35 cellular contexts compared by ENCODE assay signal in the genomic region with DNA sequence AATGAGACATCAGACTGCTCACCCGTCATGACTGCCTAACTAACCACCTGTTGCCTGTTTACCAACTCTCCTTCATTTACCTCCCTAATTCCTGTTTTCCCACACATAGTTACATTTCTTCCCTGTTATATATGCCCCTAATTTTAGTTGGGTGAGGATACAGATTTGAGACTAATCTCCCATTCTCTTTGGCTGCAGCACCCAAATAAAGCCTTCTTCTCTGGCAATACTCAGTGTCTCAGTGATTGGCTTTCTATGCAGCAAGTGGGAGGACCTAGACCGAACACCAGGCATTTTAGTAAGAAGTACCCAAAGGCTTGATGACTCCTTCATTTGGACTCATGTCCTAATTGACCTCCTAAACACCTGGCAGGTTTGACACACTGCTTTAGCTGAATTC.
"Had no signal": no experiment of that assay in that cellular context is flagged by ENCODE, and none has a peak within 500 bp of the region (broad histone marks: within the 10 kb centered on the region; RNA-seq: fewer than 3 reads in every experiment).

No MANE protein-coding gene starts in this region.

- H3K27ac Mint-ChIP-seq: activated B cell treated with CpG ODN at 0.5 μM for 24 hours; activated CD4-positive, alpha-beta memory T cell treated with anti-CD3 and anti-CD28 coated beads for 36 hours; activated CD4-positive, alpha-beta T cell treated with anti-CD3 and anti-CD28 coated beads, Interleukin-2, amount 10 ng/mL, durations not matched to agents 24 days and 14 days; activated CD8-positive, alpha-beta T cell treated with anti-CD3 and anti-CD28 coated beads for 36 hours; activated naive CD4-positive, alpha-beta T cell treated with anti-CD3 and anti-CD28 coated beads for 36 hours; activated naive CD4-positive, alpha-beta T cell treated with anti-CD3 and anti-CD28 coated beads, Interleukin-2, amount 50 U/mL, for 72 hours; activated naive CD8-positive, alpha-beta T cell treated with anti-CD3 and anti-CD28 coated beads for 36 hours; activated T-cell treated with anti-CD3 and anti-CD28 coated beads, Interleukin-2, amount 50 U/mL, for 72 hours; activated T-helper 1 cell treated with anti-CD3 and anti-CD28 coated beads, Interleukin-12 subunit alpha, Interleukin-12 subunit beta, Interleukin-2, Interleukin-4 antibody, amounts not matched to agents 30 ng/mL and 10 ng/mL and 1 ng/mL, durations not matched to agents 14 hours and 24 hours and 36 hours; activated T-helper 17 cell treated with anti-CD3 and anti-CD28 coated beads, Interleukin-2, amount 50 U/mL, for 72 hours; brain; T-helper 1 cell treated with Interleukin-12 subunit alpha and Interleukin-12 subunit beta and Interleukin-4 antibody, amounts not matched to agents 30 μg/mL and 1 μg/mL, for 36 hours; T-helper 2 cell treated with Interferon-gamma antibody and Interleukin-4, amounts not matched to agents 5 μg/mL and 100 μg/mL, for 36 hours had no signal

- DNase-seq: activated B cell treated with CpG ODN at 0.5 μM for 24 hours; activated CD4-positive, alpha-beta memory T cell treated with anti-CD3 and anti-CD28 coated beads for 36 hours; activated CD4-positive, alpha-beta T cell treated with anti-CD3 and anti-CD28 coated beads for 4 hours; activated CD4-positive, alpha-beta T cell treated with anti-CD3 and anti-CD28 coated beads, Interleukin-2, amount 10 ng/mL, durations not matched to agents 24 days and 14 days; activated CD4-positive, alpha-beta T cell treated with anti-CD3 and anti-CD28 coated beads, Interleukin-2, amount 50 U/mL, for 1 hour; activated CD4-positive, alpha-beta T cell treated with anti-CD3 and anti-CD28 coated beads, Interleukin-2, amount 50 U/mL, for 4 hours; activated CD4-positive, CD25-positive, alpha-beta regulatory T cell treated with anti-CD3 and anti-CD28 coated beads, Interleukin-2, amount 50 U/mL, for 72 hours; activated CD8-positive, alpha-beta memory T cell treated with anti-CD3 and anti-CD28 coated beads, Interleukin-2, amount 50 U/mL, for 4 hours; activated CD8-positive, alpha-beta T cell treated with anti-CD3 and anti-CD28 coated beads for 36 hours; activated effector memory CD4-positive, alpha-beta T cell treated with anti-CD3 and anti-CD28 coated beads, Interleukin-2, amount 50 U/mL, for 16 hours; activated gamma-delta T cell treated with Interleukin-2 at 50 U/mL for 16 hours; activated naive CD4-positive, alpha-beta T cell; activated naive CD4-positive, alpha-beta T cell treated with anti-CD3 and anti-CD28 coated beads for 36 hours; activated naive CD4-positive, alpha-beta T cell treated with anti-CD3 and anti-CD28 coated beads, Interleukin-2, amount 50 U/mL, for 16 hours; activated naive CD8-positive, alpha-beta T cell treated with anti-CD3 and anti-CD28 coated beads for 36 hours; activated T-cell treated with anti-CD3 and anti-CD28 coated beads for 4 hours; activated T-cell treated with anti-CD3 and anti-CD28 coated beads, Interleukin-2, amount 50 U/mL, for 1 hour; activated T-cell treated with anti-CD3 and anti-CD28 coated beads, Interleukin-2, amount 50 U/mL, for 4 hours; activated T-cell treated with anti-CD3 and anti-CD28 coated beads, Interleukin-2, amount 50 U/mL, for 72 hours; amygdala; anterior cingulate cortex; caudate nucleus; cerebellar nuclear complex; T-helper 2 cell; T-helper 9 cell had no signal

- H3K27me3 ChIP-seq: ascending aorta, cardiac muscle cell had no signal

- H3K4me3 Mint-ChIP-seq: activated B cell treated with CpG ODN at 0.5 μM for 24 hours; activated CD4-positive, alpha-beta memory T cell treated with anti-CD3 and anti-CD28 coated beads for 36 hours; activated CD4-positive, alpha-beta T cell treated with anti-CD3 and anti-CD28 coated beads, Interleukin-2, amount 10 ng/mL, durations not matched to agents 24 days and 14 days; activated CD8-positive, alpha-beta T cell treated with anti-CD3 and anti-CD28 coated beads for 36 hours; activated naive CD4-positive, alpha-beta T cell treated with anti-CD3 and anti-CD28 coated beads for 36 hours; activated naive CD8-positive, alpha-beta T cell treated with anti-CD3 and anti-CD28 coated beads for 36 hours; activated T-cell treated with anti-CD3 and anti-CD28 coated beads, Interleukin-2, amount 50 U/mL, for 4 hours; activated T-cell treated with anti-CD3 and anti-CD28 coated beads, Interleukin-2, amount 50 U/mL, for 72 hours; activated T-helper 1 cell treated with anti-CD3 and anti-CD28 coated beads, Interleukin-12 subunit alpha, Interleukin-12 subunit beta, Interleukin-2, Interleukin-4 antibody, amounts not matched to agents 30 ng/mL and 10 ng/mL and 1 ng/mL, durations not matched to agents 14 hours and 24 hours and 36 hours; activated T-helper 17 cell treated with anti-CD3 and anti-CD28 coated beads, Interleukin-2, amount 50 U/mL, for 72 hours; brain; central memory CD8-positive, alpha-beta T cell; T-helper 1 cell treated with Interleukin-12 subunit alpha and Interleukin-12 subunit beta and Interleukin-4 antibody, amounts not matched to agents 30 μg/mL and 1 μg/mL, for 36 hours; T-helper 2 cell treated with Interferon-gamma antibody and Interleukin-4, amounts not matched to agents 5 μg/mL and 100 μg/mL, for 36 hours had no signal

- H3K36me3 ChIP-seq: ascending aorta, cardiac muscle cell had no signal

- H3K27ac ChIP-seq: ascending aorta, cardiac muscle cell, VCaP had no signal

- H3K4me1 ChIP-seq: ascending aorta had no signal

- H3K36me3 Mint-ChIP-seq: brain had no signal

- ATAC-seq: activated CD8-positive, alpha-beta T cell treated with anti-CD3 and anti-CD28 coated beads for 36 hours; activated naive CD4-positive, alpha-beta T cell treated with anti-CD3 and anti-CD28 coated beads, Interleukin-2, amount 50 U/mL, for 72 hours; activated T-cell treated with anti-CD3 and anti-CD28 coated beads, Interleukin-2, amount 50 U/mL, for 4 hours; activated T-cell treated with anti-CD3 and anti-CD28 coated beads, Interleukin-2, amount 50 U/mL, for 72 hours; activated T-helper 17 cell treated with anti-CD3 and anti-CD28 coated beads, Interleukin-2, amount 50 U/mL, for 72 hours had no signal

- H3K4me3 ChIP-seq: ascending aorta, cardiac muscle cell had no signal

- H3K4me1 Mint-ChIP-seq: brain had no signal

- H3K27me3 Mint-ChIP-seq: activated CD4-positive, alpha-beta memory T cell treated with anti-CD3 and anti-CD28 coated beads for 36 hours; activated T-helper 17 cell treated with anti-CD3 and anti-CD28 coated beads, Interleukin-2, amount 50 U/mL, for 72 hours; central memory CD8-positive, alpha-beta T cell had no signal
